In the genomic region with DNA sequence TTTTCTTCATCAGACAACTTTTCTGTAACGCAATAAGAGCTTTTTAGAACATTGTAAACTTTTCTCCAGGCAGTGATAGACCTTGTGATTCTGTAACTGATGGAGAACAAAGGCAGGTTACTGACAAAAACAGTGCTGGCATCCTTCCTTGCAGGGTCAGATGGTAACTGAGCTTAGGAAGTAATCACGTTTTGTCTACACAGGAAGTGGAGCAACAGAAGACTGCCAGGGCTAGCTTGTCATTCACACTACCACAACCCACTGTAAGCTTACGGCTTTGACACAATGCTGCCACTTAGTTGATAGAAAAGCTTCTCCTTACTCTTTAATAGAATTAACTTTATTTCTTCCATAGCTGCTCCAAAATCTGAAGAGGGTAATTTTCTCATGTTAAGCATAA, we compare ENCODE assay signal across 1 cellular context.
TF ChIP-seq lines count a peak whose summit lies in the region.

No MANE protein-coding gene starts in this region.

TF ChIP-seq in WTC11, 78 proteins besides CTCF, POLR2A, EP300 and RAD21 (continued from another document):
- no peak for TF ChIP-seq PRDM15 (CRISPR knock-in tag; IDR thresholded peaks at IDR 0.05)
- no peak for TF ChIP-seq ATF6 (CRISPR knock-in tag; IDR thresholded peaks at IDR 0.05)
- TF ChIP-seq TP53 (CRISPR knock-in tag; IDR thresholded peaks at IDR 0.05): no peak
- TF ChIP-seq, protein P1, sequence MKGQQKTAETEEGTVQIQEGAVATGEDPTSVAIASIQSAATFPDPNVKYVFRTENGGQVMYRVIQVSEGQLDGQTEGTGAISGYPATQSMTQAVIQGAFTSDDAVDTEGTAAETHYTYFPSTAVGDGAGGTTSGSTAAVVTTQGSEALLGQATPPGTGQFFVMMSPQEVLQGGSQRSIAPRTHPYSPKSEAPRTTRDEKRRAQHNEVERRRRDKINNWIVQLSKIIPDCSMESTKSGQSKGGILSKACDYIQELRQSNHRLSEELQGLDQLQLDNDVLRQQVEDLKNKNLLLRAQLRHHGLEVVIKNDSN (CRISPR knock-in tag; IDR thresholded peaks at IDR 0.05): no peak
- TF ChIP-seq ZNF138 (CRISPR knock-in tag; conservative IDR thresholded peaks at IDR 0.05): no peak
- TF ChIP-seq CBFB (CRISPR knock-in tag; IDR thresholded peaks at IDR 0.05; ENCODE audit: low read depth): no peak
- no peak for TF ChIP-seq ZSCAN18 (CRISPR knock-in tag; IDR thresholded peaks at IDR 0.05)
- TF ChIP-seq HMGA2 (CRISPR knock-in tag; IDR thresholded peaks at IDR 0.05): no peak
